ENCODE assay signal across 26 cellular contexts in the genomic region with DNA sequence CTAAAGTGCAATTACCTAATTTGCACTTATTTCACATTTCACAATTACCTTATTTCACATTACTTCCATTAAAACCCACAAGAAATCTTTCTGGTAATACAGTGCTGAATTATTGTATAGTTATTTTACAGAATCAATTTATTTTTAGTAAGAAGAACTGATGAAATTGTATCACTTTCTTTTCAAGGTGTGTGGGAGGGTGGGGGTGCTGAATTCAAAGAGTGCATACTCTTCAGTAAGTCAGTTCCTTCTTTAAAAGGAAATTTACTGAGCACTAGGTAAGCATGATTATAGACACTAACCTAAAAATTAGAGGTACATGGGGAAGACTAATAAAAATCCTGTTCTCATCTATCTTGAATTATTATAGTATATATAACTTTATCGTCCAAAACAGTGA.
"Had no signal": no experiment of that assay in that cellular context is flagged by ENCODE, and none has a peak within 500 bp of the region (broad histone marks: within the 10 kb centered on the region; RNA-seq: fewer than 3 reads in every experiment).

No MANE protein-coding gene starts in this region.

- H3K9me3 ChIP-seq: suprapubic skin, testis, thoracic aorta, thyroid gland, transverse colon, upper lobe of right lung, uterus, vagina had no signal

- DNase-seq: stimulated activated CD4-positive, alpha-beta T cell treated with anti-CD3 and anti-CD28 coated beads, Interleukin-2, amount 100 ng/mL, for 48 hours; stimulated activated CD4-positive, alpha-beta T cell treated with anti-CD3 and anti-CD28 coated beads, Interleukin-4, amount 100 ng/mL, for 1 hour; stimulated activated CD4-positive, alpha-beta T cell treated with anti-CD3 and anti-CD28 coated beads, Interleukin-4, amount 100 ng/mL, for 24 hours; stimulated activated CD4-positive, alpha-beta T cell treated with anti-CD3 and anti-CD28 coated beads, Interleukin-4, amount 100 ng/mL, for 4 hours; stimulated activated CD8-positive, alpha-beta memory T cell treated with anti-CD3 and anti-CD28 coated beads, Interleukin-4, amount 100 ng/mL, for 48 hours; stimulated activated naive B cell treated with anti-CD40 and anti-IgM and Interleukin-4, amounts not matched to agents 10 μg/mL and 1 μg/mL and 100 μg/mL, for 72 hours; stimulated activated naive CD4-positive, alpha-beta T cell; stimulated activated naive CD4-positive, alpha-beta T cell treated with Interleukin-2 at 50 U/mL for 16 hours; stimulated activated naive CD8-positive, alpha-beta T cell treated with anti-CD3 and anti-CD28 coated beads, Interleukin-15, amount 100 ng/mL, for 72 hours; stimulated activated naive CD8-positive, alpha-beta T cell treated with anti-CD3 and anti-CD28 coated beads, Interleukin-15, Interleukin-2, amounts not matched to agents 100 U/mL and 50 U/mL, for 24 hours; stomach; substantia nigra; testis; thyroid gland; tibial artery; transverse colon; trophoblast cell; upper lobe of left lung; upper lobe of right lung; uterus had no signal

- H3K27me3 ChIP-seq: stomach, suprapubic skin, testis, thyroid gland, tibial artery, tibial nerve, transverse colon, upper lobe of left lung, upper lobe of right lung, uterus, vagina had no signal

- H3K36me3 ChIP-seq: stomach, suprapubic skin, thoracic aorta, thyroid gland, tibial artery, tibial nerve, transverse colon, upper lobe of left lung, upper lobe of right lung, uterus, vagina had no signal

- H3K4me3 ChIP-seq: stomach, suprapubic skin, testis, thoracic aorta, thyroid gland, tibial artery, tibial nerve, transverse colon, upper lobe of left lung, upper lobe of right lung, uterus, vagina had no signal

- ATAC-seq: stimulated activated effector memory CD8-positive, alpha-beta T cell treated with anti-CD3 and anti-CD28 coated beads, Interleukin-12 subunit alpha, Interleukin-12 subunit beta, amount 100 ng/mL, for 72 hours; stimulated activated memory B cell treated with anti-CD40 and anti-IgM and Interleukin-4, amounts not matched to agents 10 μg/mL and 1 μg/mL and 100 μg/mL, for 72 hours; stimulated activated naive B cell treated with anti-CD40 and anti-IgM and Interleukin-4, amounts not matched to agents 10 μg/mL and 1 μg/mL and 100 μg/mL, for 72 hours; stimulated activated naive CD8-positive, alpha-beta T cell treated with anti-CD3 and anti-CD28 coated beads, Interleukin-15, amount 100 ng/mL, for 72 hours; stimulated activated naive CD8-positive, alpha-beta T cell treated with anti-CD3 and anti-CD28 coated beads, Interleukin-15, Interleukin-2, amounts not matched to agents 100 U/mL and 50 U/mL, for 24 hours; upper lobe of right lung had no signal

- H3K27ac ChIP-seq: stomach, suprapubic skin, testis, thoracic aorta, thyroid gland, tibial artery, tibial nerve, transverse colon, upper lobe of left lung, upper lobe of right lung, uterus, vagina had no signal

- H3K4me1 ChIP-seq: stomach, suprapubic skin, testis, thyroid gland, tibial artery, tibial nerve, transverse colon, upper lobe of left lung, upper lobe of right lung, uterus, vagina had no signal
